In the genomic region with DNA sequence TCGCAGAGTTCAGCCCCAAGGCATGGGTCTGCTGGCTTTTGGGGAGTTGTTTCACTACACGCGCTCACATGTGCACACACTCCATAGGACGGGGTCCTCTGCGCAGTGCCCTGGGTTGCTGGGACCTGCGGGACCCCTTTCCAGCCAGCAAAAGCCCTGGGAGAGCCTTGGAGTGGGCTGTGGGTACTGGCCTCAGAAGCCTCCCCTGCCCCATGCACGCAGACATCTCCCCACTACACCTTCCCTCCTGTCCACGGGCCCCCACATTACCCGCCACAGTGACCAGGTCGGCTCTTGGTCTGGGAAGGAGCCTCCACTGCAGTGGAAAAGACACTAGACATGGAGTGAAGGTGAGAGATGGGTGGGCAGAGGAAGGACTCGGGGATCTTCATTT, we compare ENCODE assay signal across 30 cellular contexts.
"Had no signal": no experiment of that assay in that cellular context is flagged by ENCODE, and none has a peak within 500 bp of the region (broad histone marks: within the 10 kb centered on the region; RNA-seq: fewer than 3 reads in every experiment).

No MANE protein-coding gene starts in this region.

- H3K4me1 ChIP-seq: lower lobe of right lung, neural progenitor cell, vagina had no signal

- H3K27ac ChIP-seq: left lung, lower lobe of right lung, neural progenitor cell, neutrophil, ovary, thyroid gland, vagina had no signal

- H3K27me3 ChIP-seq: neural progenitor cell, ovary, thyroid gland, vagina had no signal

- H3K4me2 ChIP-seq: neural progenitor cell, smooth muscle cell had no signal

- H3K9ac ChIP-seq: neural progenitor cell had no signal

- ATAC-seq: left lung; lower lobe of right lung; natural killer cell; right cardiac atrium; stimulated activated memory B cell treated with anti-CD40 and anti-IgM and Interleukin-4, amounts not matched to agents 10 μg/mL and 1 μg/mL and 100 μg/mL, for 72 hours had no signal

- FAIRE-seq: islet of Langerhans, kidney had no signal

- DNase-seq: hypothalamus; immature natural killer cell; left colon; left lung; mammary epithelial cell; mesenchymal stem cell; naive B cell; natural killer cell; nephron progenitor cell; occipital lobe; retina; right cardiac atrium; stimulated activated CD4-positive, alpha-beta T cell treated with anti-CD3 and anti-CD28 coated beads, Interleukin-1b, Interleukin-23, amount 100 ng/mL, for 48 hours; stimulated activated CD4-positive, alpha-beta T cell treated with anti-CD3 and anti-CD28 coated beads, Interleukin-2, amount 100 ng/mL, for 48 hours; stimulated activated CD4-positive, alpha-beta T cell treated with anti-CD3 and anti-CD28 coated beads, Interleukin-4, amount 100 ng/mL, for 4 hours; stimulated activated CD8-positive, alpha-beta memory T cell treated with anti-CD3 and anti-CD28 coated beads, Interleukin-4, amount 100 ng/mL, for 48 hours; stimulated activated naive CD4-positive, alpha-beta T cell treated with Interleukin-2 at 50 U/mL for 16 hours; stimulated activated naive CD8-positive, alpha-beta T cell treated with anti-CD3 and anti-CD28 coated beads, Interleukin-15, amount 100 ng/mL, for 72 hours; substantia nigra; thyroid gland; trophoblast cell had no signal

- H3K36me3 ChIP-seq: neural progenitor cell, ovary had no signal

- H3K9me3 ChIP-seq: left lung, lower lobe of right lung, neutrophil, ovary, thyroid gland, vagina had no signal

- H3K4me3 ChIP-seq: left lung, lower lobe of right lung, neural progenitor cell, ovary, smooth muscle cell, thyroid gland, vagina had no signal

- H2AFZ ChIP-seq: neural progenitor cell had no signal
